ENCODE assay signal across 8 cellular contexts in genomic region chr15:73700041-73700842, GRCh38. TPM values are rescaled to one million over a fixed set of nuclear protein-coding genes. Genes with fewer than 3 reads are reported as not detected.
A peak's percentile ranks its signal among the peaks of the same experiment; 100 is the strongest.
DNase-seq lines count a peak whose midpoint lies in the region; ATAC-seq and TF ChIP-seq lines count a peak whose summit lies in the region.

No MANE protein-coding gene starts in this region.

- DNase-seq in DMS79 treated with DMSO at 0.1 percent for 48 hours (lab: John Stamatoyannopoulos, UW) (peak; percentile 27), RWPE2 (ENCODE audit: low spot score) (no peak), fibroblast of villous mesenchyme (ENCODE audit: low read depth) (peak; percentile 84), occipital lobe (lab: John Stamatoyannopoulos, UW) (peak; percentile 50), suprapubic skin (ENCODE audit: low spot score in 2 of 2) (peak; percentile 82 to 85)
- peak; percentile 48 to 58 for DNase-seq in activated T-helper 1 cell treated with anti-CD3 and anti-CD28 coated beads, Interleukin-2, amount 50 U/mL, for 16 hours (ENCODE audit: low read depth in 1 of 2, low spot score in 1 of 2)

- H3K27me3 ChIP-seq in RWPE2 (ENCODE audit: insufficient read depth, poor library complexity, severe bottlenecking) (no peaks in the 10 kb centered on the region), suprapubic skin (no peaks in the 10 kb centered on the region)

- no peak for TF ChIP-seq POLR2A in suprapubic skin (IDR thresholded peaks at IDR 0.05)

- H3K9me3 ChIP-seq in RWPE2 (ENCODE audit: severe bottlenecking) (no peaks in the 10 kb centered on the region), suprapubic skin (no peaks in the 10 kb centered on the region)

- no peak for TF ChIP-seq EP300 in suprapubic skin (IDR thresholded peaks at IDR 0.05)

- peaks cover 52% of the 10 kb centered on the region for H3K36me3 ChIP-seq in RWPE2 (ENCODE audit: low read depth)
- H3K36me3 ChIP-seq in suprapubic skin: peaks cover 26% of the 10 kb centered on the region

- H3K27ac ChIP-seq in RWPE2 (ENCODE audit: poor library complexity, severe bottlenecking): no peak overlapping the region
- H3K27ac ChIP-seq in suprapubic skin: no peak overlapping the region

- H3K4me3 ChIP-seq in RWPE2 (ENCODE audit: severe bottlenecking) (no peak overlapping the region), fibroblast of villous mesenchyme (ENCODE audit: low read depth, low read length) (no peak overlapping the region), suprapubic skin (no peak overlapping the region)

- H3K4me1 ChIP-seq in RWPE2 (ENCODE audit: insufficient read depth, poor library complexity, severe bottlenecking) (peaks cover 20% of the 10 kb centered on the region), suprapubic skin (peaks cover 29% of the 10 kb centered on the region)

- WGBS in suprapubic skin: 39% methylated on average over 13 of the region's 13 CpGs

- peak; percentile 90 for TF ChIP-seq CTCF in LNCAP (IDR thresholded peaks at IDR 0.05)
- TF ChIP-seq CTCF in RWPE2 (IDR thresholded peaks at IDR 0.05; ENCODE audit: poor library complexity, severe bottlenecking): peak; percentile 99
- peak; percentile 93 for TF ChIP-seq CTCF in fibroblast of villous mesenchyme (IDR thresholded peaks at IDR 0.05; ENCODE audit: insufficient read depth, low read depth, low read length)
- peak; percentile 86 to 89 for TF ChIP-seq CTCF in suprapubic skin (IDR thresholded peaks at IDR 0.05)

- ATAC-seq in RWPE2 (ENCODE audit: low read depth): peak; percentile 43; the same call in 2 of the 3 replicates
- ATAC-seq in GM19463 (IDR thresholded peaks at IDR 0.05; ENCODE audit: unreplicated experiment): no peak

RNA-seq across cellular contexts. Expression of gene CD276, which starts 16.1 kb away (rescaled TPM):
- 81.2 and 93.4 TPM in 2 replicates for total RNA-seq in fibroblast of villous mesenchyme
- total RNA-seq in occipital lobe: 24.5 TPM
- 100 to 1,000 TPM in 1 of 4 donors, 10 to 100 TPM in 3; 64.2 to 100 (median 74.2) TPM for total RNA-seq in suprapubic skin

RNA-seq across cellular contexts. Expression of gene INSYN1, which starts 52.9 kb away (rescaled TPM):
- total RNA-seq in fibroblast of villous mesenchyme: under 0.01 and 0.64 TPM in 2 replicates
- total RNA-seq in occipital lobe: 30.1 TPM
- 10 to 100 TPM; 22.7 to 70.1 (median 45.7) TPM for total RNA-seq in suprapubic skin

Comparison
In these comparisons a context has a peak if more than half of its experiments do, and no peak if none do; other contexts are left out.
1. RNA of gene INSYN1, which starts 52.9 kb away (total RNA-seq): 22.7 to 70.1 TPM in suprapubic skin and 30.1 TPM in occipital lobe (single experiment); under 0.01 to 0.64 TPM in fibroblast of villous mesenchyme; every median in the first group is over 10 times any median in the second.
2. Peak in every context shown above with its lines, with median percentiles within 50 percentile points of each other: CTCF ChIP-seq.